In the genomic region with DNA sequence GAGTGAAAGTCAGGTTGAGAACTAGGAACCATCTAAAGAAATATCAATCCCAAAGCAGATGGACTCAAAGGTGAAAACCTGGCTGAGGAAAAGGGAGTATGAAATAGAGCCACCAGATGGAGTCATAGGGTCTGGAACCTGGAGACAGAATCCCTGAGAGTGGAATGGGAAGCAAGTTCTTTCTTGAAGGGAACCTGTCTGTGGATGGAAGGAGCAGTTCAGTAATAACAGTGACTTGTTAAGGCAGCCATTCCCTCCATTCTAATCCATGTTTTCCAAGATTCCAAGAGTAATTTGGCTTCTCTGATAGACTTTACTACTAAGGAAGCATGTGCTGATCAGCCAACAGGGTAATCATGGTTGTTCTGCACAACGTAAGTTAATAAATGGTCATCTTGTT, we compare ENCODE assay signal across 11 cellular contexts. TPM values are rescaled to one million over a fixed set of nuclear protein-coding genes. Genes with fewer than 3 reads are reported as not detected.
DNase-seq lines count a peak whose midpoint lies in the region; ATAC-seq and TF ChIP-seq lines count a peak whose summit lies in the region.
"Had no signal": no experiment of that assay in that cellular context is flagged by ENCODE, and none has a peak within 500 bp of the region (broad histone marks: within the 10 kb centered on the region; RNA-seq: fewer than 3 reads in every experiment).

No MANE protein-coding gene starts in this region.

- no peak overlapping the region for H3K4me3 Mint-ChIP-seq in GM23338
- H3K4me3 Mint-ChIP-seq: naive B cell had no signal

- DNase-seq in AG04449 (ENCODE audit: low read depth, low spot score), result no peak
- DNase-seq in GM23338 (ENCODE audit: low spot score), result peak; percentile 29
- DNase-seq in iPS-NIHi11 (ENCODE audit: low spot score), result peak; percentile 22
- no peak for DNase-seq in NCI-H2196 (lab: John Stamatoyannopoulos, UW; ENCODE audit: unreplicated experiment)
- DNase-seq in globus pallidus (ENCODE audit: low spot score), result no peak
- no peak for DNase-seq in caudate nucleus (lab: John Stamatoyannopoulos, UW)
- DNase-seq: naive B cell, uterus had no signal

- H3K36me3 Mint-ChIP-seq in GM23338 (ENCODE audit: low read depth), result no peaks in the 10 kb centered on the region
- H3K36me3 Mint-ChIP-seq: naive B cell had no signal

- H3F3A ChIP-seq in GM23338 (replicated peaks; ENCODE audit: low read depth), result no peaks in the 10 kb centered on the region

- no peaks in the 10 kb centered on the region for H3K27me3 ChIP-seq in GM23338 (ENCODE audit: insufficient read depth)
- H3K27me3 ChIP-seq: uterus had no signal

- H3K4me1 ChIP-seq in GM23338 (ENCODE audit: insufficient read depth), result 0 out of 2 replicates have a peak, but pooled peaks cover 13% of the 10 kb centered on the region
- H3K4me1 ChIP-seq: uterus had no signal

- H3K4me1 Mint-ChIP-seq in GM23338, result peaks cover 12% of the 10 kb centered on the region
- H3K4me1 Mint-ChIP-seq: naive B cell had no signal

- CTCF ChIA-PET in AG04449 (lab: Yijun Ruan, JAX), result interaction anchor here (1.0 to 2.7 kb wide), 2 partner anchors 63 to 67 kb away, joined by 3 to 8 read pairs; no protein-coding TSS in a partner anchor

- H3K9me2 ChIP-seq in GM23338 (ENCODE audit: insufficient read depth), result peaks cover under 1% of the 10 kb centered on the region; the same call in 1 of the 2 replicates

- peak; percentile 2 for TF ChIP-seq CTCF in AG04449 (IDR thresholded peaks at IDR 0.05; ENCODE audit: insufficient read depth, low read length, missing control alignments)
- TF ChIP-seq CTCF in GM23338 (conservative IDR thresholded peaks at IDR 0.05; ENCODE audit: low read depth in 2 of 2), result peak in 1 of 2 experiments; percentile 58
- peak; percentile 49; the same call in 1 of the 2 replicates for TF ChIP-seq CTCF in VCaP (conservative IDR thresholded peaks at IDR 0.05)

- POLR2A ChIA-PET in AG04449 (lab: Yijun Ruan, JAX), result no interaction called here

- ATAC-seq in GM23338 (no peak), GM19351 (IDR thresholded peaks at IDR 0.05; ENCODE audit: unreplicated experiment) (no peak)
- ATAC-seq: activated CD4-positive, CD25-positive, alpha-beta regulatory T cell treated with anti-CD3 and anti-CD28 coated beads, Interleukin-2, amount 50 U/mL, for 24 hours had no signal

- no peaks in the 10 kb centered on the region for H3K9me3 Mint-ChIP-seq in GM23338

- no peaks in the 10 kb centered on the region for H4K20me1 ChIP-seq in GM23338 (replicated peaks; ENCODE audit: insufficient read depth)

- H3K79me2 ChIP-seq in GM23338 (replicated peaks; ENCODE audit: insufficient read depth), result no peaks in the 10 kb centered on the region

- H3K4me3 ChIP-seq in AG04449 (ENCODE audit: low read depth, low read length) (no peak overlapping the region), GM23338 (no peak overlapping the region)
- H3K4me3 ChIP-seq: uterus had no signal

- H3K4me2 ChIP-seq in GM23338, result no peak overlapping the region

- H3K27ac ChIP-seq in GM23338 (ENCODE audit: low read depth) (no peak overlapping the region), VCaP (no peak overlapping the region), caudate nucleus (ENCODE audit: low read depth, low read length) (no peak overlapping the region)
- H3K27ac ChIP-seq: uterus had no signal

- no peaks in the 10 kb centered on the region for H3K36me3 ChIP-seq in GM23338 (ENCODE audit: insufficient read depth)
- H3K36me3 ChIP-seq: uterus had no signal

- no peak overlapping the region for H3K27ac Mint-ChIP-seq in GM23338
- H3K27ac Mint-ChIP-seq: naive B cell had no signal

- H2AFZ ChIP-seq in GM23338, result no peak overlapping the region

- peaks cover 5% of the 10 kb centered on the region for H3K27me3 Mint-ChIP-seq in GM23338 (ENCODE audit: insufficient read depth, low read depth, poor library complexity)

TF ChIP-seq in GM23338, 12 proteins besides CTCF, POLR2A, EP300 and RAD21:
- TF ChIP-seq EZH2 (IDR thresholded peaks at IDR 0.05; ENCODE audit: low read depth, unreplicated experiment) (no peak), JUNB (IDR thresholded peaks at IDR 0.05; ENCODE audit: unreplicated experiment) (no peak), NANOG (IDR thresholded peaks at IDR 0.05; ENCODE audit: borderline replicate concordance) (no peak), POLR2AphosphoS5 (IDR thresholded peaks at IDR 0.05; ENCODE audit: low read depth) (no peak), ZNF331 (CRISPR knock-in tag; IDR thresholded peaks at IDR 0.05; ENCODE audit: low read depth) (no peak), ETS1 (IDR thresholded peaks at IDR 0.05) (no peak)

RNA-seq across cellular contexts. Expression of gene AQP9, which starts 22.5 kb away (rescaled TPM):
- total RNA-seq in GM23338 (2014; rRNA removed; shearing (Covaris generic)), result not detected in 2 replicates
- polyA plus RNA-seq in GM23338 (2016; fragmentation: Nextera tagmentation; extraction: Ambion mirVana), result not detected in 2 replicates

RNA-seq across cellular contexts. Expression of gene ALDH1A2, which starts 50.2 kb away (rescaled TPM):
- total RNA-seq in GM23338 (2014; rRNA removed; shearing (Covaris generic)), result 0.80 TPM in 1 of 2 replicates, not detected in the other
- polyA plus RNA-seq in GM23338 (2016; fragmentation: Nextera tagmentation; extraction: Ambion mirVana), result not detected in 2 replicates

Comparison
In these comparisons a context has a peak if more than half of its experiments do, and no peak if none do; other contexts are left out.
1. DNase-seq: peak in GM23338 (single experiment) and iPS-NIHi11 (single experiment); none in AG04449 (single experiment), NCI-H2196 (single experiment), globus pallidus (single experiment) and caudate nucleus (0 of 61).